In genomic region chr10:61987537-61987936, GRCh38 we compare ENCODE assay signal across 10 cellular contexts.
DNase-seq lines count a peak whose midpoint lies in the region; ATAC-seq, FAIRE-seq and TF ChIP-seq lines count a peak whose summit lies in the region.
"Had no signal": no experiment of that assay in that cellular context is flagged by ENCODE, and none has a peak within 500 bp of the region (broad histone marks: within the 10 kb centered on the region; RNA-seq: fewer than 3 reads in every experiment).

No MANE protein-coding gene starts in this region.

- peaks cover 3% of the 10 kb centered on the region for H3K9me3 Mint-ChIP-seq in activated CD4-positive, alpha-beta T cell treated with anti-CD3 and anti-CD28 coated beads, Interleukin-2, amount 10 ng/mL, durations not matched to agents 24 days and 14 days

- H3K4me1 Mint-ChIP-seq in activated CD4-positive, alpha-beta T cell treated with anti-CD3 and anti-CD28 coated beads, Interleukin-2, amount 10 ng/mL, durations not matched to agents 24 days and 14 days, result peaks cover 73% of the 10 kb centered on the region

- DNase-seq in activated CD4-positive, alpha-beta T cell treated with anti-CD3 and anti-CD28 coated beads, Interleukin-2, amount 10 ng/mL, durations not matched to agents 24 days and 14 days, result no peak
- DNase-seq in activated CD4-positive, alpha-beta T cell treated with anti-CD3 and anti-CD28 coated beads for 1 hour, result no peak
- DNase-seq in ascending aorta (ENCODE audit: low spot score in 2 of 2) (no peak), suprapubic skin (ENCODE audit: low spot score in 2 of 2) (no peak), Kasumi-1 (lab: John Stamatoyannopoulos, UW) (no peak), RCC 7860 (ENCODE audit: low spot score) (no peak), GOT3 (lab: John Stamatoyannopoulos, UW) (no peak)
- DNase-seq: right lobe of liver had no signal

- H3K9me3 ChIP-seq in ascending aorta, result no peaks in the 10 kb centered on the region
- H3K9me3 ChIP-seq in suprapubic skin, result no peaks in the 10 kb centered on the region
- H3K9me3 ChIP-seq: right lobe of liver had no signal

- WGBS in suprapubic skin, result 75% methylated on average over 3 of the region's 3 CpGs

- FAIRE-seq in RCC 7860 (lab: Jason Lieb, UNC), result no peak
- FAIRE-seq: bronchial epithelial cell had no signal

- H3K36me3 Mint-ChIP-seq in activated CD4-positive, alpha-beta T cell treated with anti-CD3 and anti-CD28 coated beads, Interleukin-2, amount 10 ng/mL, durations not matched to agents 24 days and 14 days (ENCODE audit: low read depth), result peaks cover 57% of the 10 kb centered on the region

- H3K36me3 ChIP-seq in ascending aorta, result no peaks in the 10 kb centered on the region
- no peaks in the 10 kb centered on the region for H3K36me3 ChIP-seq in suprapubic skin
- H3K36me3 ChIP-seq: right lobe of liver had no signal

- TF ChIP-seq POLR2A in suprapubic skin (IDR thresholded peaks at IDR 0.05), result no peak

- H3K27ac ChIP-seq in ascending aorta, result peak overlapping the region; percentile 75 to 76
- H3K27ac ChIP-seq in suprapubic skin, result peak overlapping the region; percentile 56

- H3K27me3 Mint-ChIP-seq in activated CD4-positive, alpha-beta T cell treated with anti-CD3 and anti-CD28 coated beads, Interleukin-2, amount 10 ng/mL, durations not matched to agents 24 days and 14 days, result no peaks in the 10 kb centered on the region

- peaks cover 0 to 19% of the 10 kb centered on the region in 2 donors for H3K4me1 ChIP-seq in ascending aorta
- peaks cover 28% of the 10 kb centered on the region for H3K4me1 ChIP-seq in suprapubic skin

- H3K4me3 Mint-ChIP-seq in activated CD4-positive, alpha-beta T cell treated with anti-CD3 and anti-CD28 coated beads, Interleukin-2, amount 10 ng/mL, durations not matched to agents 24 days and 14 days, result peak overlapping the region; percentile 72

- peak overlapping the region; percentile 96 for H3K27ac Mint-ChIP-seq in activated CD4-positive, alpha-beta T cell treated with anti-CD3 and anti-CD28 coated beads, Interleukin-2, amount 10 ng/mL, durations not matched to agents 24 days and 14 days

- peak; percentile 19 for ATAC-seq in HG03045 (IDR thresholded peaks at IDR 0.05; ENCODE audit: unreplicated experiment)

- peak overlapping the region in 1 of 2 donors; percentile 43 for H3K4me3 ChIP-seq in ascending aorta
- no peak overlapping the region for H3K4me3 ChIP-seq in suprapubic skin
- H3K4me3 ChIP-seq: right lobe of liver had no signal

- H3K27me3 ChIP-seq in ascending aorta (no peaks in the 10 kb centered on the region), suprapubic skin (no peaks in the 10 kb centered on the region)
- H3K27me3 ChIP-seq: right lobe of liver had no signal

- TF ChIP-seq EP300 in suprapubic skin (IDR thresholded peaks at IDR 0.05), result no peak

- TF ChIP-seq CTCF in ascending aorta (IDR thresholded peaks at IDR 0.05) (no peak), suprapubic skin (IDR thresholded peaks at IDR 0.05) (no peak)

- intact Hi-C loops in activated CD4-positive, alpha-beta T cell treated with anti-CD3 and anti-CD28 coated beads, Interleukin-2, amount 10 ng/mL, durations not matched to agents 24 days and 14 days (cut with micrococcal nuclease), result loop anchor here (5.0 to 10.0 kb wide), 2 partner anchors 235 to 1277 kb away; no protein-coding TSS in a partner anchor
- intact Hi-C loops in ascending aorta (cut with DNase I), result no loop called here
